8 cellular contexts compared by ENCODE assay signal in genomic region chr15:66700412-66700801, GRCh38. TPM values are rescaled to one million over a fixed set of nuclear protein-coding genes. Genes with fewer than 3 reads are reported as not detected.
DNase-seq lines count a peak whose midpoint lies in the region; ATAC-seq and TF ChIP-seq lines count a peak whose summit lies in the region.

No MANE protein-coding gene starts in this region.

- TF ChIP-seq CTCF in AG10803 (conservative IDR thresholded peaks at IDR 0.05; ENCODE audit: low read length) (no peak), mammary epithelial cell (conservative IDR thresholded peaks at IDR 0.05 in 1 of 2, IDR thresholded peaks at IDR 0.05 in 1 of 2; ENCODE audit: extremely low read depth in 1 of 2, insufficient read depth in 1 of 2, low read depth in 1 of 2, low read length in 2 of 2) (no peak)

- peak overlapping the region; percentile 98 for H3K4me2 ChIP-seq in mammary epithelial cell (ENCODE audit: insufficient read depth, low read depth, low read length)

- H3K27me3 ChIP-seq in HUES48 (ENCODE audit: control insufficient read depth, insufficient read depth, low read length) (peaks cover 42% of the 10 kb centered on the region), mammary epithelial cell (ENCODE audit: insufficient read depth, low read length) (peaks cover 8% of the 10 kb centered on the region)

- ATAC-seq in naive B cell (ENCODE audit: low read depth in 2 of 2) (peak; percentile 9 to 17), HG02571 (IDR thresholded peaks at IDR 0.05; ENCODE audit: unreplicated experiment) (no peak)

- H3K27ac ChIP-seq in HUES48 (ENCODE audit: low read depth, low read length) (peak overlapping the region; percentile 28), mammary epithelial cell (ENCODE audit: insufficient read depth, low read depth, low read length) (no peak overlapping the region)

- no peaks in the 10 kb centered on the region for H3K36me3 Mint-ChIP-seq in naive B cell

- no TSS peak for BruUV-seq in mammary epithelial cell (replicated peaks; lab: Mats Ljungman, UMichigan)

- peaks cover 17 to 26% (median 23%) of the 10 kb centered on the region in 3 donors for H3K4me1 Mint-ChIP-seq in naive B cell

- H3K36me3 ChIP-seq in HUES48 (ENCODE audit: control insufficient read depth, insufficient read depth, low read length) (no peaks in the 10 kb centered on the region), mammary epithelial cell (ENCODE audit: insufficient read depth, low read length) (no peaks in the 10 kb centered on the region)

- no peaks in the 10 kb centered on the region for H3K79me2 ChIP-seq in mammary epithelial cell (ENCODE audit: insufficient read depth, low read length)

- H3K4me3 ChIP-seq in AG10803 (ENCODE audit: low read length) (peak overlapping the region; percentile 64), HUES48 (ENCODE audit: low read depth, low read length) (peak overlapping the region; percentile 88), mammary epithelial cell (replicated peaks in 1 of 3; ENCODE audit: insufficient read depth in 1 of 3, low read depth in 2 of 3, low read length in 3 of 3) (peak overlapping the region; percentile 56 to 65 (median 62))

- in situ Hi-C loops in mammary epithelial cell (cut with MboI; ENCODE audit: low sequenced_read_pairs in 2 of 2) (no loop called here), ACHN (cut with HindIII; ENCODE audit: low pct_ligation_motif_present, low pct_unique_long_range_greater_than_20kb, low sequenced_read_pairs) (no loop called here)

- H3K4me1 ChIP-seq in HUES48 (ENCODE audit: control insufficient read depth, insufficient read depth, low read length) (peaks cover 25% of the 10 kb centered on the region), mammary epithelial cell (ENCODE audit: insufficient read depth, low read length) (peaks cover 30% of the 10 kb centered on the region)

- no peaks in the 10 kb centered on the region for H4K20me1 ChIP-seq in mammary epithelial cell (ENCODE audit: insufficient read depth, low read length)

- H3K9me3 ChIP-seq in HUES48 (ENCODE audit: control insufficient read depth, insufficient read depth, low read length) (no peaks in the 10 kb centered on the region), mammary epithelial cell (replicated peaks; ENCODE audit: insufficient read depth, low read length) (no peaks in the 10 kb centered on the region)

- peak overlapping the region in 5 of 6 donors; percentile 71 to 97 (median 91) for H3K27ac Mint-ChIP-seq in naive B cell

- peak overlapping the region; percentile 85 to 95 (median 92) for H3K4me3 Mint-ChIP-seq in naive B cell

- peak overlapping the region; percentile 43; the same call in 1 of the 2 replicates for H3K9ac ChIP-seq in HUES48 (ENCODE audit: low read depth, low read length)
- H3K9ac ChIP-seq in mammary epithelial cell (ENCODE audit: insufficient read depth, low read length) = peak overlapping the region; percentile 57

- DNase-seq in AG10803 (ENCODE audit: low read depth) (no peak), mammary epithelial cell (no peak), naive B cell (no peak), RPMI8226 (no peak), ACHN (no peak), putamen (ENCODE audit: low spot score) (no peak)

- 29% methylated on average over 10 of the region's 13 CpGs for WGBS in mammary epithelial cell (ENCODE audit: low coverage, missing lambda C conversion rate)

- no peaks in the 10 kb centered on the region for H3K9me3 Mint-ChIP-seq in naive B cell

- dilution Hi-C loops in mammary epithelial cell (cut with HindIII; ENCODE audit: low sequenced_read_pairs) = no loop called here

- intact Hi-C loops in mammary epithelial cell (cut with micrococcal nuclease) = loop anchor here (2.0 kb wide), 1 partner anchor 142 kb away; no protein-coding TSS in a partner anchor

- peak overlapping the region; percentile 96 for H2AFZ ChIP-seq in mammary epithelial cell (ENCODE audit: low read depth, low read length)

- H3K27me3 Mint-ChIP-seq in naive B cell = peaks cover 11 to 22% (median 19%) of the 10 kb centered on the region in 3 donors

- CTCF ChIA-PET in mammary epithelial cell (lab: Charles Lee; ENCODE audit: low non-redundant PET) = interaction anchor here (0.9 kb wide), 1 partner anchor 82 kb away, joined by 3 read pairs; no protein-coding TSS in a partner anchor

RNA-seq across cellular contexts. Expression of gene SMAD6, which starts 1.6 kb away (rescaled TPM):
- total RNA-seq in mammary epithelial cell = under 1 TPM; 0.09 to 0.83 TPM
- 0.11 TPM for polyA plus RNA-seq in mammary epithelial cell
- polyA minus RNA-seq in mammary epithelial cell = 2.7 TPM
- polyA plus RNA-seq in naive B cell (ENCODE audit: low read depth in 6 of 6) = not detected
